In the genomic region with DNA sequence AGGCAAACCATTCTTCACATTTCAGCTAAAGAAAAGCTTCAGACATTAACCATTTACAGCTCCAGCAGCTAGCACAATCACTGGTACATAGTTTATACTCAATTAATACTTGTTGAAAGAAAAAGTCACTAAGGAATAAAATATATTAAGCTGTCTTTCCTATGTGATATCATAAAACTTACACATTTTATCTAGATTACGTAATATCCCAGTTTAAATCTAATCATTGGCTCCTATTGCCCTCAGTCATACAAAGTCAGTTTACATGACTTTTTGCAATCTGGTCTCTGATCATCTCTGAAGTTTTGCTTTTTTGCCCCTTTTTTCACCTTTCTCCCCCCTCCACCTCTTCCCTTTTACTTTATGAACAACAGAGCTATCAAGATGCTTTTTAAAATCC, we compare ENCODE assay signal across 28 cellular contexts.
"Had no signal": no experiment of that assay in that cellular context is flagged by ENCODE, and none has a peak within 500 bp of the region (broad histone marks: within the 10 kb centered on the region; RNA-seq: fewer than 3 reads in every experiment).

No MANE protein-coding gene starts in this region.

- H3K36me3 Mint-ChIP-seq: naive B cell; natural killer cell treated with Interleukin-12 subunit alpha and Interleukin-12 subunit beta and Interleukin-15 and Interleukin-18, amount 100 ng/mL, for 72 hours; stimulated activated memory B cell treated with anti-CD40 and anti-IgM and Interleukin-4, amounts not matched to agents 10 μg/mL and 1 μg/mL and 100 μg/mL, for 72 hours had no signal

- H3K27ac Mint-ChIP-seq: dendritic cell treated with granulocyte-macrophage colony-stimulating factor and Interleukin-4, amounts not matched to agents 40 ng/mL and 50 ng/mL, for 4 days; endodermal cell; naive B cell; stimulated activated memory B cell treated with anti-CD40 and anti-IgM and Interleukin-4, amounts not matched to agents 10 μg/mL and 1 μg/mL and 100 μg/mL, for 72 hours; stimulated activated naive CD8-positive, alpha-beta T cell treated with anti-CD3 and anti-CD28 coated beads, Interleukin-15, Interleukin-2, amounts not matched to agents 100 ng/mL and 50 ng/mL, for 24 hours had no signal

- H3K27me3 ChIP-seq: colonic mucosa, esophagus squamous epithelium, heart right ventricle, left lung, ovary, spleen, tibial nerve, vagina had no signal

- H3K9me3 Mint-ChIP-seq: dendritic cell treated with granulocyte-macrophage colony-stimulating factor and Interleukin-4, amounts not matched to agents 40 ng/mL and 50 ng/mL, for 4 days; endodermal cell; natural killer cell treated with Interleukin-12 subunit alpha and Interleukin-12 subunit beta and Interleukin-15 and Interleukin-18, amount 100 ng/mL, for 72 hours; stimulated activated naive CD8-positive, alpha-beta T cell treated with anti-CD3 and anti-CD28 coated beads, Interleukin-15, Interleukin-2, amounts not matched to agents 100 ng/mL and 50 ng/mL, for 24 hours had no signal

- H3K4me3 ChIP-seq: colonic mucosa, esophagus squamous epithelium, heart right ventricle, left lung, ovary, psoas muscle, skin epidermis, spleen, thoracic aorta, tibial nerve, vagina had no signal

- H3K4me3 Mint-ChIP-seq: dendritic cell treated with granulocyte-macrophage colony-stimulating factor and Interleukin-4, amounts not matched to agents 40 ng/mL and 50 ng/mL, for 4 days; endodermal cell; naive B cell; natural killer cell treated with Interleukin-12 subunit alpha and Interleukin-12 subunit beta and Interleukin-15 and Interleukin-18, amount 100 ng/mL, for 72 hours; stimulated activated memory B cell treated with anti-CD40 and anti-IgM and Interleukin-4, amounts not matched to agents 10 μg/mL and 1 μg/mL and 100 μg/mL, for 72 hours; stimulated activated naive CD8-positive, alpha-beta T cell treated with anti-CD3 and anti-CD28 coated beads, Interleukin-15, Interleukin-2, amounts not matched to agents 100 ng/mL and 50 ng/mL, for 24 hours had no signal

- H3K27me3 Mint-ChIP-seq: dendritic cell treated with granulocyte-macrophage colony-stimulating factor and Interleukin-4, amounts not matched to agents 40 ng/mL and 50 ng/mL, for 4 days; stimulated activated memory B cell treated with anti-CD40 and anti-IgM and Interleukin-4, amounts not matched to agents 10 μg/mL and 1 μg/mL and 100 μg/mL, for 72 hours; stimulated activated naive CD8-positive, alpha-beta T cell treated with anti-CD3 and anti-CD28 coated beads, Interleukin-15, Interleukin-2, amounts not matched to agents 100 ng/mL and 50 ng/mL, for 24 hours had no signal

- H3K4me1 Mint-ChIP-seq: stimulated activated memory B cell treated with anti-CD40 and anti-IgM and Interleukin-4, amounts not matched to agents 10 μg/mL and 1 μg/mL and 100 μg/mL, for 72 hours had no signal

- H3K27ac ChIP-seq: colonic mucosa, esophagus squamous epithelium, left lung, ovary, psoas muscle, skin epidermis, thoracic aorta, tibial nerve, vagina had no signal

- H3K36me3 ChIP-seq: colonic mucosa, esophagus squamous epithelium, heart right ventricle, left lung, ovary, spleen, thoracic aorta, tibial nerve, vagina had no signal

- H3K4me1 ChIP-seq: colonic mucosa, esophagus squamous epithelium, heart right ventricle, left lung, psoas muscle, spleen, tibial nerve, vagina had no signal

- H3K9me3 ChIP-seq: colonic mucosa, esophagus squamous epithelium, heart right ventricle, left lung, ovary, psoas muscle, spleen, thoracic aorta, tibial nerve, vagina had no signal

- DNase-seq: colonic mucosa; effector CD8-positive, alpha-beta T cell; endodermal cell; esophagus squamous epithelium; foreskin melanocyte; glutamatergic neuron; heart right ventricle; hippocampal formation; left cardiac atrium; left lung; naive B cell; occipital lobe; ovary; posterior cingulate gyrus; psoas muscle; right cardiac atrium; spleen; stimulated activated CD4-positive, alpha-beta T cell treated with anti-CD3 and anti-CD28 coated beads, Interleukin-4, amount 100 ng/mL, for 4 hours had no signal

- FAIRE-seq: endothelial cell of umbilical vein, islet of Langerhans had no signal
